12 cellular contexts compared by ENCODE assay signal in the genomic region with DNA sequence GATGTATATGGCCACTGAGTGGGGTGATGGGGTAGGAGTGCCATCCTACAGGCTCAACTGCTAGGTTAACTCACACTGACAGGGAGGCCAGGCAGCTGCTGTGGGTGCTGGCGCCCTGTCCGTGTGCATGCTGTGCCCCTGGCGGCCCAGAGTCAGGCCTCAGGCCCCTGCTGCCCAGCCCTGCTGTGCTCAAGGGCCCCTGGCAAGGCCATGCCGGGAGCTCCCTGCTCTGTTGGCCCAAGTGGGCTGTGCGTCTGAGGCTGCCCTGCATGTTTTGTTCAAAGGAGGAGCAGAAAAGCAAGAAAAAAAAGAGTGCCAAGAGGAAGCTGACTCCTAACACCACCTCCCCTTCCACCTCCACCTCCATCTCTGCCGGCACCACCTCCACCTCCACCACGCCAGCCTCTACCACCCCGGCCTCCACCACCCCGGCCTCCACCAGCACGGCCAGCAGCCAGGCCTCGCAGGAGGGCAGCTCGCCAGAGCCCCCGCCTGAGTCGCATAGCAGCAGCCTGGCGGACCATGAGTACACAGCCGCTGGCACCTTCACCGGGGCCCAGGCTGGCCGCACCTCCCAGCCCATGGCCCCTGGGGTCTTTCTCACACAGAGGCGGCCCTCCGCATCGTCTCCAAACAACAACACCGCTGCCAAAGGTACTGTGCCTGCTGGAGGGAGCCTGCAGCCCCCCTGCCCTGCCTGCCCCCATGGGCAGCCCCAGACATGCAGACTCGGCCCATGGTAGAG.
DNase-seq lines count a peak whose midpoint lies in the region; ATAC-seq and TF ChIP-seq lines count a peak whose summit lies in the region.
"Had no signal": no experiment of that assay in that cellular context is flagged by ENCODE, and none has a peak within 500 bp of the region (broad histone marks: within the 10 kb centered on the region; RNA-seq: fewer than 3 reads in every experiment).

No MANE protein-coding gene starts in this region.

- no peaks in the 10 kb centered on the region for H3K27me3 Mint-ChIP-seq in MCF 10A (ENCODE audit: insufficient read depth, unreplicated experiment)
- no peaks in the 10 kb centered on the region for H3K27me3 Mint-ChIP-seq in glutamatergic neuron (ENCODE audit: unreplicated experiment)
- no peaks in the 10 kb centered on the region for H3K27me3 Mint-ChIP-seq in osteocyte (ENCODE audit: unreplicated experiment)

- no peaks in the 10 kb centered on the region for H3K9me3 ChIP-seq in mammary epithelial cell (replicated peaks; ENCODE audit: insufficient read depth, low read length)

- H3K4me3 Mint-ChIP-seq in MCF 10A (ENCODE audit: unreplicated experiment) (no peak overlapping the region), glutamatergic neuron (ENCODE audit: unreplicated experiment) (no peak overlapping the region), osteocyte (ENCODE audit: unreplicated experiment) (no peak overlapping the region)

- ATAC-seq in GM21825 (IDR thresholded peaks at IDR 0.05; ENCODE audit: unreplicated experiment) = no peak
- ATAC-seq: K562 had no signal

- H3K4me1 Mint-ChIP-seq in MCF 10A (ENCODE audit: insufficient read depth, unreplicated experiment) (no peaks in the 10 kb centered on the region), glutamatergic neuron (ENCODE audit: low read depth, unreplicated experiment) (no peaks in the 10 kb centered on the region), osteocyte (ENCODE audit: unreplicated experiment) (no peaks in the 10 kb centered on the region)

- no peak overlapping the region for H3K27ac ChIP-seq in mammary epithelial cell (ENCODE audit: insufficient read depth, low read depth, low read length)

- 100% methylated on average over 13 of the region's 23 CpGs for WGBS in mammary epithelial cell (ENCODE audit: low coverage, missing lambda C conversion rate)

- H3K9me3 Mint-ChIP-seq in MCF 10A (ENCODE audit: unreplicated experiment) (no peaks in the 10 kb centered on the region), glutamatergic neuron (ENCODE audit: unreplicated experiment) (peaks cover 3% of the 10 kb centered on the region), osteocyte (ENCODE audit: unreplicated experiment) (no peaks in the 10 kb centered on the region)

- CTCF ChIA-PET in MCF 10A (lab: Yijun Ruan, JAX) (interaction anchor here (0.9 to 6.7 kb wide), 2 partner anchors 33 to 287 kb away, joined by 3 to 109 read pairs; no protein-coding TSS in a partner anchor), mammary epithelial cell (lab: Charles Lee; ENCODE audit: low non-redundant PET) (no interaction called here)

- H3K27ac Mint-ChIP-seq in MCF 10A (ENCODE audit: low read depth, unreplicated experiment) = peak overlapping the region; percentile 12
- H3K27ac Mint-ChIP-seq in glutamatergic neuron (ENCODE audit: unreplicated experiment) = no peak overlapping the region
- H3K27ac Mint-ChIP-seq in osteocyte (ENCODE audit: unreplicated experiment) = no peak overlapping the region

- H3K9ac ChIP-seq in mammary epithelial cell (ENCODE audit: insufficient read depth, low read length) = no peak overlapping the region

- no peaks in the 10 kb centered on the region for H4K20me1 ChIP-seq in mammary epithelial cell (ENCODE audit: insufficient read depth, low read length)

- H3K4me1 ChIP-seq in mammary epithelial cell (ENCODE audit: insufficient read depth, low read length) = no peaks in the 10 kb centered on the region

- no peaks in the 10 kb centered on the region for H3K36me3 Mint-ChIP-seq in MCF 10A (ENCODE audit: insufficient read depth, unreplicated experiment)
- H3K36me3 Mint-ChIP-seq in glutamatergic neuron (ENCODE audit: unreplicated experiment) = no peaks in the 10 kb centered on the region
- peaks cover 13% of the 10 kb centered on the region for H3K36me3 Mint-ChIP-seq in osteocyte (ENCODE audit: unreplicated experiment)

- no peak overlapping the region for H3K4me2 ChIP-seq in mammary epithelial cell (ENCODE audit: insufficient read depth, low read depth, low read length)

- H3K36me3 ChIP-seq in mammary epithelial cell (ENCODE audit: insufficient read depth, low read length) = no peaks in the 10 kb centered on the region

- dilution Hi-C loops in mammary epithelial cell (cut with HindIII; ENCODE audit: low sequenced_read_pairs) = no loop called here

- intact Hi-C loops in MCF 10A (cut with micrococcal nuclease) (no loop called here), mammary epithelial cell (cut with micrococcal nuclease) (no loop called here)

- no peaks in the 10 kb centered on the region for H3K79me2 ChIP-seq in mammary epithelial cell (ENCODE audit: insufficient read depth, low read length)

- no peaks in the 10 kb centered on the region for H3K27me3 ChIP-seq in mammary epithelial cell (ENCODE audit: insufficient read depth, low read length)

- POLR2A ChIA-PET in MCF 10A (lab: Yijun Ruan, JAX) = interaction anchor here (0.6 kb wide), 1 partner anchor 101 kb away, joined by 3 read pairs; no protein-coding TSS in a partner anchor

- BruUV-seq in MCF 10A (replicated peaks; lab: Mats Ljungman, UMichigan) (no TSS peak), mammary epithelial cell (replicated peaks; lab: Mats Ljungman, UMichigan) (no TSS peak)

- TF ChIP-seq CTCF in MCF 10A (IDR thresholded peaks at IDR 0.05; ENCODE audit: unreplicated experiment) (no peak), mammary epithelial cell (conservative IDR thresholded peaks at IDR 0.05 in 1 of 2, IDR thresholded peaks at IDR 0.05 in 1 of 2; ENCODE audit: extremely low read depth in 1 of 2, insufficient read depth in 1 of 2, low read depth in 1 of 2, low read length in 2 of 2) (no peak), glutamatergic neuron (IDR thresholded peaks at IDR 0.05; ENCODE audit: partially characterized antibody, unreplicated experiment) (no peak), osteocyte (IDR thresholded peaks at IDR 0.05) (no peak)

- no peak overlapping the region for H2AFZ ChIP-seq in mammary epithelial cell (ENCODE audit: low read depth, low read length)

- no peak overlapping the region for H3K4me3 ChIP-seq in mammary epithelial cell (replicated peaks in 1 of 3; ENCODE audit: insufficient read depth in 1 of 3, low read depth in 2 of 3, low read length in 3 of 3)
- H3K4me3 ChIP-seq: K562 had no signal

- in situ Hi-C loops in mammary epithelial cell (cut with MboI; ENCODE audit: low sequenced_read_pairs in 2 of 2) = loop anchor here (25.0 kb wide), 2 partner anchors 286 to 536 kb away; partner anchors contain the start of gene BARX1 (in 1 of the 2)

- DNase-seq in MCF 10A (ENCODE audit: unreplicated experiment) = no peak
- DNase-seq in mammary epithelial cell = no peak
- peak; percentile 6 for DNase-seq in glutamatergic neuron
- peak; percentile 83 for DNase-seq in osteocyte (ENCODE audit: extremely low spot score, unreplicated experiment)
- DNase-seq in NCI-H2196 (lab: John Stamatoyannopoulos, UW; ENCODE audit: unreplicated experiment) = no peak
- no peak for DNase-seq in stimulated activated naive CD4-positive, alpha-beta T cell (lab: John Stamatoyannopoulos, UW)
- DNase-seq in NCI-H1092 treated with DMSO at 0.1 percent for 48 hours (lab: John Stamatoyannopoulos, UW) = no peak
- DNase-seq: DMS153, NCI-H1694, NCI-H526 treated with DMSO at 0.1 percent for 48 hours had no signal

Comparison
In these comparisons a context has a peak if more than half of its experiments do, and no peak if none do; other contexts are left out.
1. DNase-seq: peak in glutamatergic neuron (single experiment) and osteocyte (single experiment); none in MCF 10A (single experiment), mammary epithelial cell (single experiment), NCI-H2196 (single experiment), stimulated activated naive CD4-positive, alpha-beta T cell (0 of 6) and NCI-H1092 treated with DMSO at 0.1 percent for 48 hours (single experiment).